Comparison of ENCODE assay signal across 8 cellular contexts in the genomic region with DNA sequence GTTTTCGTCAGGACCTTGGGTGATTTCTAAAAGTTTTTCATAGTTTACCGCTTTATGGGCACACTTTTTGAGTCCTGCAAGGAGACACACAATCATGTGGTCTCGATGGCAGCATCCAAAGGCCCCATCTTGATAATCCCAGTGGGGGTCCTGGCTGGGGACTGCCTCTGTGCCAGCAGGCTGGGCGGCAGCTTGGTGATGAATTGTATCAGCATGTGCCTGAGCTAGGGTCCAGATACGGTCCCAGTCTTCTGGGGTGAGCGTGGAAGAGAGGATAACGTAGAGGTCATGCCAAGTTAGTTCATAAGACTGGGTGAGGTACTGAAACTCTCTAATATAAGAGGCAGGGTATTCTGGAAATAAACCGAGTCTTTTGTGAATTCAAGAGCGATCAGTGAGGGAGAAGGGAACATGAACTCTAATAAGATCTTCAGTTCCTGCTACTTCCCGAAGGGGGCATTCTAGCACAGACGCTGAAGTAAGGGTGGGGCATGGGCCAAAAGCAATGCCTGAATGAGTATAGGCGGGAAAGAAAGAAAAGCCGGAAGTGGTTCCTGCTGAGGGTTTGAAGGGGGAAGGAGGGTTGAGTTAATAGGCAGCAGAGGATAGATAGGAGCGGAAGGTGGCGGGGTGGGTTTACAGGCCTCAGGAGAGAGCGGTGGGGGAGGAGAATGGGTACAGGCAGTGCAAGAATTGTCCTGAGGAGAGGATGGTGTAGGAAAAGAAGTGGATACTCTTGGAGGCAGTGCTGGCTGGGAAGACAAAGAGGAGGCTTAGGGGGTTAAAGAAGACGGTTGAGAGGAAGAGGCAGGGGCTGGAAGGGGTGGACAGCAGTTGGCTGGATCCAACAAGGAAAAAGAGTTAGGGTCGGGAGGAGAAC. TPM values are rescaled to one million over a fixed set of nuclear protein-coding genes. Genes with fewer than 3 reads are reported as not detected.
DNase-seq lines count a peak whose midpoint lies in the region; ATAC-seq and TF ChIP-seq lines count a peak whose summit lies in the region.

No MANE protein-coding gene starts in this region.

- peak; percentile 66 for ATAC-seq in HG03342 (IDR thresholded peaks at IDR 0.05; ENCODE audit: unreplicated experiment)

- peak overlapping the region in 1 of 2 donors; percentile 40 for H3K9ac ChIP-seq in colonic mucosa (ENCODE audit: low read depth in 2 of 2, low read length in 2 of 2)

- DNase-seq in EL, result peak; percentile 94
- DNase-seq in NCI-H510A (lab: John Stamatoyannopoulos, UW), result peak; percentile 88
- peak; percentile 54 to 68 for DNase-seq in activated CD4-positive, alpha-beta T cell treated with anti-CD3 and anti-CD28 coated beads for 24 hours (ENCODE audit: low read depth in 2 of 2)
- DNase-seq in colonic mucosa, result peak; percentile 87
- DNase-seq in left kidney (ENCODE audit: low read depth, low spot score), result peak; percentile 96
- DNase-seq in stimulated activated CD4-positive, alpha-beta T cell treated with anti-CD3 and anti-CD28 coated beads, Interleukin-2, amount 100 ng/mL, for 24 hours, result peak; percentile 68 to 75
- DNase-seq in GOT3 (lab: John Stamatoyannopoulos, UW), result no peak

- no peak overlapping the region for H3K27ac ChIP-seq in colonic mucosa

- no peaks in the 10 kb centered on the region for H3K27me3 ChIP-seq in colonic mucosa

- no peaks in the 10 kb centered on the region for H3K36me3 ChIP-seq in colonic mucosa

- H3K9me3 ChIP-seq in colonic mucosa, result no peaks in the 10 kb centered on the region

- no peak overlapping the region for H3K4me3 ChIP-seq in colonic mucosa

- peak; percentile 57 for TF ChIP-seq CTCF in colonic mucosa (IDR thresholded peaks at IDR 0.05)

- no peaks in the 10 kb centered on the region for H3K4me1 ChIP-seq in colonic mucosa

- intact Hi-C loops in colonic mucosa (cut with DNase I), result no loop called here

RNA-seq across cellular contexts. Expression of gene ERVH48-1, which starts 1.6 kb away (rescaled TPM):
- total RNA-seq in colonic mucosa, result not detected

RNA-seq across cellular contexts. Expression of gene NDUFV3, which starts 30.7 kb away (rescaled TPM):
- total RNA-seq in colonic mucosa, result 10 to 100 TPM; 25.9 to 36.6 TPM

RNA-seq across cellular contexts. Expression of gene WDR4, which starts 44.5 kb away (rescaled TPM):
- 10 to 100 TPM in 1 of 2 donors, 1 to 10 TPM in 1; 8.1 to 43.7 TPM for total RNA-seq in colonic mucosa

RNA-seq across cellular contexts. Expression of gene PKNOX1, which starts 50.6 kb away (rescaled TPM):
- total RNA-seq in colonic mucosa, result 10 to 100 TPM; 15.4 to 16.6 TPM
